Comparison of ENCODE assay signal across 9 cellular contexts in genomic region chr16:29664133-29664912, GRCh38. TPM values are rescaled to one million over a fixed set of nuclear protein-coding genes. Genes with fewer than 3 reads are reported as not detected.
DNase-seq lines count a peak whose midpoint lies in the region; ATAC-seq and FAIRE-seq lines count a peak whose summit lies in the region.
"Had no signal": no experiment of that assay in that cellular context is flagged by ENCODE, and none has a peak within 500 bp of the region (broad histone marks: within the 10 kb centered on the region; RNA-seq: fewer than 3 reads in every experiment).

No MANE protein-coding gene starts in this region.

- DNase-seq in GM19239 (ENCODE audit: insufficient read length, low spot score), result no peak
- DNase-seq in activated CD4-positive, CD25-positive, alpha-beta regulatory T cell treated with anti-CD3 and anti-CD28 coated beads, Interleukin-2, amount 50 U/mL, for 72 hours, result peak; percentile 62
- peak; percentile 39 to 40 for DNase-seq in stimulated activated CD4-positive, alpha-beta T cell treated with anti-CD3 and anti-CD28 coated beads, Interleukin-4, amount 100 ng/mL, for 4 hours
- DNase-seq in NCI-H1105 treated with DMSO at 0.1 percent for 48 hours (lab: John Stamatoyannopoulos, UW), result no peak
- DNase-seq in NCI-H345 (lab: John Stamatoyannopoulos, UW), result no peak
- no peak for DNase-seq in NCI-H2029 treated with DMSO at 0.1 percent for 48 hours (lab: John Stamatoyannopoulos, UW)

- ATAC-seq in esophagus mucosa, result peak; percentile 18
- ATAC-seq in GM18498 (IDR thresholded peaks at IDR 0.05; ENCODE audit: unreplicated experiment), result no peak

- FAIRE-seq in GM19239 (lab: Jason Lieb, UNC), result peak; percentile 18

RNA-seq across cellular contexts. Expression of gene SPN, which starts 1.3 kb away (rescaled TPM):
- total RNA-seq in esophagus mucosa, result 0.60 TPM
- total RNA-seq: LHCN-M2 had no signal

RNA-seq across cellular contexts. Expression of gene QPRT, which starts 14.7 kb away (rescaled TPM):
- 0.60 TPM for total RNA-seq in esophagus mucosa

Comparison
In these comparisons a context has a peak if more than half of its experiments do, and no peak if none do; other contexts are left out.
1. DNase-seq: peak in activated CD4-positive, CD25-positive, alpha-beta regulatory T cell treated with anti-CD3 and anti-CD28 coated beads, Interleukin-2, amount 50 U/mL, for 72 hours (single experiment) and stimulated activated CD4-positive, alpha-beta T cell treated with anti-CD3 and anti-CD28 coated beads, Interleukin-4, amount 100 ng/mL, for 4 hours (2 of 2); none in GM19239 (single experiment), NCI-H1105 treated with DMSO at 0.1 percent for 48 hours (single experiment), NCI-H345 (single experiment) and NCI-H2029 treated with DMSO at 0.1 percent for 48 hours (single experiment).